ENCODE assay signal across 8 cellular contexts in the genomic region with DNA sequence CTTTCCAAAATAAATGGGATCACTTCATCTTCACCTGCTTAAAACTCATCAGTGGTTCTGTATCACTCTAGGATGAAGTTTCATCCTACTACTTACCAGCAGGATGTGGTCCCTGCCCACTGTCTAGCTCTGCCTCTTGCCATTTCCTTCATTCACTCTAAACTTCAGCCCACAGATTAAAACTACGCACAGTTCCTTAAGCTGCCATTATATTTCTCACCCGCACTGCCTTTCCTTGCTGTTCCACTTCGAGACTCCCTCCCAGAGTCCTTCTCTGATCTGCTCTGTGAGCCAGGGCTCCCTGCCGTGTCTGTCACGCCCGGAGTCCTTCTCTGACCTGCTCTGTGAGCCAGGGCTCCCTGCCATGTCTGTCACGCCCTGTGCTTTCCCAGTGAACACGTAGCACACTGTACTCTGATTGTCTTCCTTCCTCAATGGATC. TPM values are rescaled to one million over a fixed set of nuclear protein-coding genes. Genes with fewer than 3 reads are reported as not detected.
A peak's percentile ranks its signal among the peaks of the same experiment; 100 is the strongest.
DNase-seq lines count a peak whose midpoint lies in the region; ATAC-seq and TF ChIP-seq lines count a peak whose summit lies in the region.

No MANE protein-coding gene starts in this region.

- H3K4me3 Mint-ChIP-seq in progenitor cell of endocrine pancreas (ENCODE audit: low read depth): no peak overlapping the region

- H3K4me1 Mint-ChIP-seq in progenitor cell of endocrine pancreas (ENCODE audit: low read depth): no peaks in the 10 kb centered on the region

- DNase-seq in GM03348 (ENCODE audit: low spot score) (peak; percentile 28), UCSD-AML1 (lab: John Stamatoyannopoulos, UW; ENCODE audit: unreplicated experiment) (peak; percentile 45), progenitor cell of endocrine pancreas (ENCODE audit: low spot score, unreplicated experiment) (no peak), DMS153 (lab: John Stamatoyannopoulos, UW) (no peak)

- TF ChIP-seq CTCF in gastroesophageal sphincter (IDR thresholded peaks at IDR 0.05) (no peak), progenitor cell of endocrine pancreas (IDR thresholded peaks at IDR 0.05; ENCODE audit: unreplicated experiment) (no peak)

- TF ChIP-seq EP300 in gastroesophageal sphincter (IDR thresholded peaks at IDR 0.05): no peak

- no peaks in the 10 kb centered on the region for H3K27me3 Mint-ChIP-seq in progenitor cell of endocrine pancreas

- H3K27me3 ChIP-seq in gastroesophageal sphincter: no peaks in the 10 kb centered on the region

- no peaks in the 10 kb centered on the region for H3K9me3 Mint-ChIP-seq in progenitor cell of endocrine pancreas (ENCODE audit: low read depth)

- no peak for TF ChIP-seq POLR2A in gastroesophageal sphincter (IDR thresholded peaks at IDR 0.05)

- peaks cover 6% of the 10 kb centered on the region for H3K36me3 Mint-ChIP-seq in progenitor cell of endocrine pancreas (ENCODE audit: insufficient read depth)

- H3K36me3 ChIP-seq in gastroesophageal sphincter: peaks cover 0 to 7% of the 10 kb centered on the region in 2 donors

- H3K27ac ChIP-seq in gastroesophageal sphincter: no peak overlapping the region

- no peaks in the 10 kb centered on the region for H3K9me3 ChIP-seq in gastroesophageal sphincter

- ATAC-seq in gastroesophageal sphincter (peak; percentile 70), HG03520 (IDR thresholded peaks at IDR 0.05; ENCODE audit: unreplicated experiment) (no peak), HG02884 (IDR thresholded peaks at IDR 0.05; ENCODE audit: unreplicated experiment) (no peak), HG03280 (IDR thresholded peaks at IDR 0.05; ENCODE audit: unreplicated experiment) (no peak)

- WGBS in gastroesophageal sphincter (ENCODE audit: low coverage in 1 of 2), 2 donors: 25 to 45% methylated on average over 6 to 8 of the region's 8 CpGs

- peak overlapping the region; percentile 13 for H3K27ac Mint-ChIP-seq in progenitor cell of endocrine pancreas

- peaks cover 0 to 57% (median 10%) of the 10 kb centered on the region in 3 donors for H3K4me1 ChIP-seq in gastroesophageal sphincter

- H3K4me3 ChIP-seq in gastroesophageal sphincter: no peak overlapping the region

RNA-seq across cellular contexts. Expression of a gene that starts 52.0 kb away (rescaled TPM):
- total RNA-seq in gastroesophageal sphincter (under 1 TPM in 1 of 4 donors, not detected in 3; 0.85 TPM), progenitor cell of endocrine pancreas (2.2 and 2.4 TPM in 2 replicates)

Comparison
In these comparisons a context has a peak if more than half of its experiments do, and no peak if none do; other contexts are left out.
1. DNase-seq: peak in GM03348 (single experiment) and UCSD-AML1 (single experiment); none in progenitor cell of endocrine pancreas (single experiment) and DMS153 (single experiment).